In the genomic region with DNA sequence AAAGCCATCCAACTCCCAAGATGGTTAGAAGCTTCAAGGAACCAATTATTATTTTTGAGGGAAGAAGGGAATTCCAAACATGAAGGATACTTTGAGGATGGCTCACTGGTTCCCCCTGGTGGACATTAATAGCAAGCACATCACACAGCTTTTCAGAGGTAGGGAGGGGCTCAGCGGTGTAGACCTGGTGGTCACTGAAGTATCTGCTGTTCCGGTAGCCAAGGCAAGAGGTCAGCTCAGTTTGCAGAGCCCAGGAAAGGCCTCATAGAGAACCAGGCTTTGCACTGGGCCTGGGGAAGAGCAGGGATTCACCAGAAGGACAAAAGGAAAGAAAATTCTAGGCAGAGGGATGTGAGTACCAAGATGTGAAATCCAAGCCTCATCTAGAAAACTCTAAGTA, we compare ENCODE assay signal across 8 cellular contexts.
A peak's percentile ranks its signal among the peaks of the same experiment; 100 is the strongest.
DNase-seq lines count a peak whose midpoint lies in the region; ATAC-seq and TF ChIP-seq lines count a peak whose summit lies in the region.

No MANE protein-coding gene starts in this region.

- ATAC-seq in psoas muscle, result peak in 1 of 4 donors; percentile 52

- no peak overlapping the region for H3K9ac ChIP-seq in fibroblast of lung (ENCODE audit: insufficient read depth, low read length)

- H3K27ac Mint-ChIP-seq in T-helper 2 cell treated with Interferon-gamma antibody and Interleukin-4, amounts not matched to agents 5 μg/mL and 100 μg/mL, for 36 hours, result no peak overlapping the region

- no peak overlapping the region for H3K4me2 ChIP-seq in fibroblast of lung (ENCODE audit: extremely low read depth, insufficient read depth, low read length)

- H3K9me3 ChIP-seq in fibroblast of lung (ENCODE audit: control insufficient read depth, insufficient read depth, low read depth, low read length) (no peaks in the 10 kb centered on the region), psoas muscle (no peaks in the 10 kb centered on the region)

- no peak overlapping the region for H3K4me3 ChIP-seq in HFF-Myc (replicated peaks; ENCODE audit: low read depth, low read length)
- H3K4me3 ChIP-seq in fibroblast of lung (replicated peaks in 1 of 4; ENCODE audit: control extremely low read depth in 1 of 4, insufficient read depth in 1 of 4, low read depth in 3 of 4, low read length in 4 of 4), result no peak overlapping the region
- no peak overlapping the region for H3K4me3 ChIP-seq in psoas muscle

- peak; percentile 86 for TF ChIP-seq CTCF in HFF-Myc (IDR thresholded peaks at IDR 0.05; ENCODE audit: low read depth, low read length, missing control alignments)
- peak; percentile 84 to 90 for TF ChIP-seq CTCF in fibroblast of lung (conservative IDR thresholded peaks at IDR 0.05 in 1 of 2, IDR thresholded peaks at IDR 0.05 in 1 of 2; ENCODE audit: low read depth in 1 of 2, low read length in 2 of 2)
- TF ChIP-seq CTCF in psoas muscle (IDR thresholded peaks at IDR 0.05), result peak; percentile 74

- no peaks in the 10 kb centered on the region for H3K36me3 Mint-ChIP-seq in T-helper 2 cell treated with Interferon-gamma antibody and Interleukin-4, amounts not matched to agents 5 μg/mL and 100 μg/mL, for 36 hours (ENCODE audit: low read depth)

- H4K20me1 ChIP-seq in fibroblast of lung (ENCODE audit: control insufficient read depth, extremely low read depth, insufficient read depth, low read length), result no peaks in the 10 kb centered on the region

- no peak overlapping the region for H3K4me3 Mint-ChIP-seq in T-helper 2 cell treated with Interferon-gamma antibody and Interleukin-4, amounts not matched to agents 5 μg/mL and 100 μg/mL, for 36 hours

- no peaks in the 10 kb centered on the region for H3K79me2 ChIP-seq in fibroblast of lung (ENCODE audit: control insufficient read depth, insufficient read depth, low read length)

- peaks cover 5% of the 10 kb centered on the region for H3K9me3 Mint-ChIP-seq in T-helper 2 cell treated with Interferon-gamma antibody and Interleukin-4, amounts not matched to agents 5 μg/mL and 100 μg/mL, for 36 hours

- H3K4me1 ChIP-seq in fibroblast of lung (ENCODE audit: control insufficient read depth, extremely low read depth, insufficient read depth, low read length) (no peaks in the 10 kb centered on the region), psoas muscle (no peaks in the 10 kb centered on the region)

- H3K36me3 ChIP-seq in fibroblast of lung (ENCODE audit: control insufficient read depth, insufficient read depth, low read length), result no peaks in the 10 kb centered on the region
- H3K36me3 ChIP-seq in psoas muscle (ENCODE audit: insufficient read depth in 1 of 2, low read depth in 1 of 2), result no peaks in the 10 kb centered on the region

- H3K27me3 ChIP-seq in fibroblast of lung (ENCODE audit: control insufficient read depth, insufficient read depth, low read length) (no peaks in the 10 kb centered on the region), psoas muscle (ENCODE audit: insufficient read depth in 3 of 3, low read length in 2 of 3) (peaks cover 0 to 13% (median 2%) of the 10 kb centered on the region in 3 donors)

- intact Hi-C loops in psoas muscle (cut with DNase I), result no loop called here

- DNase-seq in NCI-H2029 treated with DMSO at 0.1 percent for 48 hours (lab: John Stamatoyannopoulos, UW) (peak; percentile 40), NCI-H2029 (lab: John Stamatoyannopoulos, UW) (no peak), HFF-Myc (ENCODE audit: extremely low read depth, low read depth) (peak; percentile 22), RPMI7951 (ENCODE audit: low read depth) (peak; percentile 43), fibroblast of lung (ENCODE audit: low read depth in 2 of 2) (peak; percentile 36 to 40), psoas muscle (no peak)
- no peak for DNase-seq in stimulated activated naive CD4-positive, alpha-beta T cell treated with Interleukin-2 at 50 U/mL for 16 hours (lab: John Stamatoyannopoulos, UW)
- no peak for DNase-seq in T-helper 2 cell treated with Interferon-gamma antibody and Interleukin-4, amounts not matched to agents 5 μg/mL and 100 μg/mL, for 36 hours (ENCODE audit: low spot score)

- no peak overlapping the region for H3K27ac ChIP-seq in fibroblast of lung (ENCODE audit: insufficient read depth, low read length)
- no peak overlapping the region for H3K27ac ChIP-seq in psoas muscle

- WGBS in psoas muscle, 3 donors, result 0 to 8% (median 4%) methylated on average over 2 of the region's 2 CpGs

- H3K27me3 Mint-ChIP-seq in T-helper 2 cell treated with Interferon-gamma antibody and Interleukin-4, amounts not matched to agents 5 μg/mL and 100 μg/mL, for 36 hours (ENCODE audit: low read depth), result peaks cover 2% of the 10 kb centered on the region

- H2AFZ ChIP-seq in fibroblast of lung (ENCODE audit: low read length), result no peak overlapping the region

- H3K4me1 Mint-ChIP-seq in T-helper 2 cell treated with Interferon-gamma antibody and Interleukin-4, amounts not matched to agents 5 μg/mL and 100 μg/mL, for 36 hours (ENCODE audit: low read depth), result no peaks in the 10 kb centered on the region

Comparison
In these comparisons a context has a peak if more than half of its experiments do, and no peak if none do; other contexts are left out.
1. DNase-seq: peak in NCI-H2029 treated with DMSO at 0.1 percent for 48 hours (single experiment), HFF-Myc (single experiment), RPMI7951 (single experiment) and fibroblast of lung (2 of 2); none in NCI-H2029 (single experiment), psoas muscle (0 of 2), stimulated activated naive CD4-positive, alpha-beta T cell treated with Interleukin-2 at 50 U/mL for 16 hours (single experiment) and T-helper 2 cell treated with Interferon-gamma antibody and Interleukin-4, amounts not matched to agents 5 μg/mL and 100 μg/mL, for 36 hours (single experiment).
2. Peak in every context shown above with its lines, with median percentiles within 50 percentile points of each other: CTCF ChIP-seq.